ENCODE assay signal across 11 cellular contexts in the genomic region with DNA sequence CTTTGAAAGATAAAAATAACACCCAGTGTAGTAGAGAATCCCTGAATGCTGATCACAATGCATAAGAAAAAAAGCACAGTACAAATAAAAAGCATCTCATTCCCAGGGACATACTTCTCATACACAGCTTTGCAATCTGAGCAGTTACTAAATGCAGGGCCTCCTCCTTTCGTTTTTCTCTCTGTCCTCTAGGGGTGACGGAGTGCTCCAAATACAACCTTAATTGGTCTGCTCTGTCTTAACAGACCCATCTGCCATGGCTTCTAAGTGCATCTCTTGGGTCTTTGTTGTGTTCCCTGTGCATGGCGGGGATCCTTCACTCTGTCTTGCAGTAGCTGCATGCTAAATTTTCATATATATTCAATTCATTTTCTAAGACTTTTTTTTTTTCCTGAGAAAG.
DNase-seq lines count a peak whose midpoint lies in the region; ATAC-seq and TF ChIP-seq lines count a peak whose summit lies in the region.
"Had no signal": no experiment of that assay in that cellular context is flagged by ENCODE, and none has a peak within 500 bp of the region (broad histone marks: within the 10 kb centered on the region; RNA-seq: fewer than 3 reads in every experiment).

No MANE protein-coding gene starts in this region.

- peaks cover 14% of the 10 kb centered on the region for H3K4me1 Mint-ChIP-seq in chondrocyte (ENCODE audit: low read depth)

- H3K14ac ChIP-seq in neuronal stem cell (ENCODE audit: low read length): no peak overlapping the region

- H2BK15ac ChIP-seq in neuronal stem cell (ENCODE audit: low read length): no peak overlapping the region

- H3K23ac ChIP-seq in neuronal stem cell (ENCODE audit: low read depth, low read length, poor library complexity): no peak overlapping the region

- no peak overlapping the region for H4K91ac ChIP-seq in neuronal stem cell (ENCODE audit: low read depth, low read length, poor library complexity)

- no peak overlapping the region for H3K4me2 ChIP-seq in neuronal stem cell (ENCODE audit: insufficient read depth, low read length, poor library complexity, severe bottlenecking)

- no peak overlapping the region for H3K18ac ChIP-seq in neuronal stem cell (ENCODE audit: low read length)

- no peak overlapping the region for H3K4ac ChIP-seq in neuronal stem cell (ENCODE audit: low read length)

- in situ Hi-C loops in transverse colon (cut with MboI; ENCODE audit: low pct_ligation_motif_present in 1 of 4, low pct_unique_long_range_greater_than_20kb in 1 of 4, low sequenced_read_pairs in 3 of 4): no loop called here

- H3K4me3 ChIP-seq in neuronal stem cell (ENCODE audit: low read length in 2 of 2) (no peak overlapping the region), transverse colon (no peak overlapping the region)
- H3K4me3 ChIP-seq: left ventricle myocardium inferior, thyroid gland had no signal

- no peak for TF ChIP-seq EP300 in transverse colon (IDR thresholded peaks at IDR 0.05; ENCODE audit: low read depth)

- H3K9me3 ChIP-seq in neuronal stem cell (replicated peaks in 1 of 2; ENCODE audit: control insufficient read depth in 2 of 2, insufficient read depth in 1 of 2, low read depth in 1 of 2, low read length in 2 of 2) (no peaks in the 10 kb centered on the region), transverse colon (no peaks in the 10 kb centered on the region)
- H3K9me3 ChIP-seq: left ventricle myocardium inferior, thyroid gland had no signal

- H2AFZ ChIP-seq in neuronal stem cell (ENCODE audit: low read length): no peak overlapping the region

- no peaks in the 10 kb centered on the region for H3K9me3 Mint-ChIP-seq in chondrocyte (ENCODE audit: low read depth)

- H3K36me3 ChIP-seq in neuronal stem cell (replicated peaks in 1 of 2; ENCODE audit: control insufficient read depth in 2 of 2, insufficient read depth in 2 of 2, low read length in 2 of 2): no peaks in the 10 kb centered on the region
- H3K36me3 ChIP-seq in transverse colon: no peaks in the 10 kb centered on the region
- H3K36me3 ChIP-seq: left ventricle myocardium inferior, thyroid gland had no signal

- no peak overlapping the region for H2AK5ac ChIP-seq in neuronal stem cell (ENCODE audit: low read depth, low read length)

- no peak for TF ChIP-seq POLR2A in transverse colon (IDR thresholded peaks at IDR 0.05)

- no peak overlapping the region for H3K4me3 Mint-ChIP-seq in chondrocyte (ENCODE audit: unreplicated experiment)
- H3K4me3 Mint-ChIP-seq: T-helper 2 cell treated with Interferon-gamma antibody and Interleukin-4, amounts not matched to agents 5 μg/mL and 100 μg/mL, for 36 hours had no signal

- no peak overlapping the region for H3K9ac ChIP-seq in neuronal stem cell (ENCODE audit: low read depth, low read length, poor library complexity)

- no peak overlapping the region for H2BK120ac ChIP-seq in neuronal stem cell (ENCODE audit: low read depth, low read length)

- peak; percentile 49 for TF ChIP-seq CTCF in chondrocyte (IDR thresholded peaks at IDR 0.05)
- no peak for TF ChIP-seq CTCF in transverse colon (IDR thresholded peaks at IDR 0.05)

- no CpG with 5 or more reads among the region's 3 CpGs for WGBS in neuronal stem cell (ENCODE audit: extremely low coverage in 2 of 2, insufficient read length in 2 of 2, insufficient replicate concordance in 1 of 2), 2 donors
- 52 to 55% methylated on average over 3 of the region's 3 CpGs for WGBS in transverse colon (ENCODE audit: low coverage in 1 of 2), 2 donors

- no peak for ATAC-seq in Right ventricle myocardium inferior

- H3K27me3 Mint-ChIP-seq in chondrocyte (ENCODE audit: low read depth): no peaks in the 10 kb centered on the region

- no peak overlapping the region for H2BK5ac ChIP-seq in neuronal stem cell (ENCODE audit: low read length)

- H3K4me1 ChIP-seq in neuronal stem cell (ENCODE audit: control insufficient read depth in 2 of 2, insufficient read depth in 1 of 2, low read depth in 1 of 2, low read length in 2 of 2) (no peaks in the 10 kb centered on the region), transverse colon (no peaks in the 10 kb centered on the region)
- H3K4me1 ChIP-seq: left ventricle myocardium inferior, thyroid gland had no signal

- H3K27ac Mint-ChIP-seq in chondrocyte (ENCODE audit: unreplicated experiment): no peak overlapping the region
- H3K27ac Mint-ChIP-seq: T-helper 2 cell treated with Interferon-gamma antibody and Interleukin-4, amounts not matched to agents 5 μg/mL and 100 μg/mL, for 36 hours had no signal

- intact Hi-C loops in transverse colon (cut with DNase I; ENCODE audit: low total_unique reads) (no loop called here), Right ventricle myocardium inferior (cut with DNase I) (no loop called here)

- DNase-seq in NCI-H146 (lab: John Stamatoyannopoulos, UW) (peak; percentile 0), NCI-H146 treated with DMSO at 0.1 percent for 48 hours (lab: John Stamatoyannopoulos, UW; ENCODE audit: unreplicated experiment) (no peak), NCI-H446 (lab: John Stamatoyannopoulos, UW) (peak; percentile 20 to 58), chondrocyte (ENCODE audit: low spot score) (no peak), neuronal stem cell (ENCODE audit: low spot score) (peak; percentile 14), transverse colon (no peak), activated gamma-delta T cell (lab: John Stamatoyannopoulos, UW) (no peak), Right ventricle myocardium inferior (ENCODE audit: missing footprints) (no peak)
- DNase-seq: left ventricle myocardium inferior, thyroid gland had no signal

- no peak overlapping the region for H2BK12ac ChIP-seq in neuronal stem cell (ENCODE audit: low read length)

- no peak overlapping the region for H4K8ac ChIP-seq in neuronal stem cell (ENCODE audit: low read depth, low read length)

- H3K27me3 ChIP-seq in neuronal stem cell (ENCODE audit: control insufficient read depth in 3 of 3, insufficient read depth in 3 of 3, low read depth in 1 of 3, low read length in 3 of 3) (no peaks in the 10 kb centered on the region), transverse colon (no peaks in the 10 kb centered on the region)
- H3K27me3 ChIP-seq: thyroid gland had no signal

- no peak overlapping the region for H3K27ac ChIP-seq in neuronal stem cell (replicated peaks; ENCODE audit: low read length)
- no peak overlapping the region for H3K27ac ChIP-seq in transverse colon
- H3K27ac ChIP-seq: left ventricle myocardium inferior, thyroid gland had no signal

- no peaks in the 10 kb centered on the region for H3K36me3 Mint-ChIP-seq in chondrocyte (ENCODE audit: low read depth)

- H3K79me1 ChIP-seq in neuronal stem cell (ENCODE audit: low read depth, low read length): no peaks in the 10 kb centered on the region

Comparison
In these comparisons a context has a peak if more than half of its experiments do, and no peak if none do; other contexts are left out.
1. DNase-seq: peak in NCI-H146 (single experiment), NCI-H446 (2 of 2) and neuronal stem cell (single experiment); none in NCI-H146 treated with DMSO at 0.1 percent for 48 hours (single experiment), chondrocyte (single experiment), transverse colon (single experiment), activated gamma-delta T cell (single experiment) and Right ventricle myocardium inferior (single experiment).